In genomic region chr21:37675202-37675801, GRCh38 we compare ENCODE assay signal across 8 cellular contexts.
A peak's percentile ranks its signal among the peaks of the same experiment; 100 is the strongest.
DNase-seq lines count a peak whose midpoint lies in the region; ATAC-seq and TF ChIP-seq lines count a peak whose summit lies in the region.

No MANE protein-coding gene starts in this region.

- H3K4me3 Mint-ChIP-seq in immature natural killer cell, result no peak overlapping the region

- DNase-seq in ELR (ENCODE audit: low read depth) (peak; percentile 54), LoVo (ENCODE audit: low spot score) (peak; percentile 41), UCSD-AML1 (lab: John Stamatoyannopoulos, UW; ENCODE audit: unreplicated experiment) (peak; percentile 45), brain microvascular endothelial cell (peak; percentile 17), immature natural killer cell (peak; percentile 19 to 31 (median 30)), DMS153 (lab: John Stamatoyannopoulos, UW) (no peak)
- DNase-seq in stimulated activated CD4-positive, alpha-beta T cell treated with anti-CD3 and anti-CD28 coated beads, Interleukin-15, amount 100 ng/mL, for 48 hours (ENCODE audit: low read depth in 2 of 2), result peak; percentile 20 to 47

- H3K4me3 ChIP-seq in brain microvascular endothelial cell (ENCODE audit: low read depth, low read length), result no peak overlapping the region

- H3K27ac ChIP-seq in brain microvascular endothelial cell, result no peak overlapping the region

- peaks cover 0 to 6% (median 4%) of the 10 kb centered on the region in 3 donors for H3K27me3 Mint-ChIP-seq in immature natural killer cell (ENCODE audit: low read depth in 3 of 3)

- H3K27me3 ChIP-seq in brain microvascular endothelial cell (replicated peaks), result peaks cover 15% of the 10 kb centered on the region

- H3K36me3 Mint-ChIP-seq in immature natural killer cell, result no peaks in the 10 kb centered on the region

- no peaks in the 10 kb centered on the region for H3K36me3 ChIP-seq in brain microvascular endothelial cell (replicated peaks)

- in situ Hi-C loops in brain microvascular endothelial cell (cut with HindIII; ENCODE audit: low pct_ligation_motif_present, low sequenced_read_pairs), result no loop called here

- H3K4me1 Mint-ChIP-seq in immature natural killer cell, result no peaks in the 10 kb centered on the region

- peak; percentile 95 for TF ChIP-seq CTCF in brain microvascular endothelial cell (IDR thresholded peaks at IDR 0.05; ENCODE audit: low read depth, low read length, missing control alignments)

- H3K27ac Mint-ChIP-seq in immature natural killer cell, result no peak overlapping the region

- no peak for ATAC-seq in GM21423 (IDR thresholded peaks at IDR 0.05; ENCODE audit: unreplicated experiment)

- H3K9me3 Mint-ChIP-seq in immature natural killer cell, result no peaks in the 10 kb centered on the region
